1 cellular context compared by ENCODE assay signal in the genomic region with DNA sequence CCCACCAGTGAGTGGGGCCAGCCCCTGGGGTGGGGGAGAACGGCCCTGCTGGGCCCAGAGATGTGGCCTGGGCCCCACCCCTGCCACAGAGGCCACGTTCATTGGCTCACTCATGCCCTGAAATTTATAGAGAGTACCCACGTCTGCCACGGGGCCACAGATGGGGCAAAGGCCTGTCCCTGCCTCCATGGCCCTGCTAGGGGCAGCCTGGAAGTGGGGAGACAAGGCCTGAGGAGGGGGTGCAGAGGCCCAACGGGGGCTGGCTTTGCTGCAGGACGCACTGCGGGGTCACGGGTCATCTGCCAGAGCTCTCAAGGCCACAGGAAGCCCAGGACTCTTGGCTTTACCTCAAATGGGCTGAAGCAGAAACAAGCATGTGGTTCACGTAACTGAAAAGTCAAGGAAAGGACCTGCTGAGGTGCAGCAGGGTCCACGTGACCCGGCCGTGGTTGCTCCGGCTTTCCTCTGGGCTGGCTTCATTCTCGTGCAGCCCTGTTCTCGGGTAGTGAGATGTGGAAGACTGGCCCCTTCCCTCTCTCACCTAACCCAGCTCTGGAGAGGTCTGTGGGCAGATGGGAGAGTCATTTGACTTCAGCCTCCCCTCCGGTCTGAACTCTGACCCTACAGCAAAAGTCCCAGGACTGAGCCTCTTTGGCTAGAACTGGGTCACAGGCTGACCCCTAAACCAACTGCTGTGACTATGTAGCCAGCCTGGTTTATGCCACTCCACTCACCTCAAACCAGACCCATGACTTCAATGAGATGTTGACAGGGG.
A peak's percentile ranks its signal among the peaks of the same experiment; 100 is the strongest.
TF ChIP-seq lines count a peak whose summit lies in the region.

No MANE protein-coding gene starts in this region.

TF ChIP-seq in HepG2, 621 proteins besides CTCF, POLR2A, EP300 and RAD21 (continued from another document and continues in another):
- TF ChIP-seq, protein P1, sequence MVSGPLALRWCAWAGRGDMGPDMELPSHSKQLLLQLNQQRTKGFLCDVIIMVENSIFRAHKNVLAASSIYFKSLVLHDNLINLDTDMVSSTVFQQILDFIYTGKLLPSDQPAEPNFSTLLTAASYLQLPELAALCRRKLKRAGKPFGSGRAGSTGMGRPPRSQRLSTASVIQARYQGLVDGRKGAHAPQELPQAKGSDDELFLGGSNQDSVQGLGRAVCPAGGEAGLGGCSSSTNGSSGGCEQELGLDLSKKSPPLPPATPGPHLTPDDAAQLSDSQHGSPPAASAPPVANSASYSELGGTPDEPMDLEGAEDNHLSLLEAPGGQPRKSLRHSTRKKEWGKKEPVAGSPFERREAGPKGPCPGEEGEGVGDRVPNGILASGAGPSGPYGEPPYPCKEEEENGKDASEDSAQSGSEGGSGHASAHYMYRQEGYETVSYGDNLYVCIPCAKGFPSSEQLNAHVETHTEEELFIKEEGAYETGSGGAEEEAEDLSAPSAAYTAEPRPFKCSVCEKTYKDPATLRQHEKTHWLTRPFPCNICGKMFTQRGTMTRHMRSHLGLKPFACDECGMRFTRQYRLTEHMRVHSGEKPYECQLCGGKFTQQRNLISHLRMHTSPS (CRISPR knock-in tag; IDR thresholded peaks at IDR 0.05; ENCODE audit: low read depth) = no peak
- TF ChIP-seq ZNF788 (CRISPR knock-in tag; IDR thresholded peaks at IDR 0.05; ENCODE audit: borderline replicate concordance) (no peak), ZNF841 (CRISPR knock-in tag; IDR thresholded peaks at IDR 0.05; ENCODE audit: borderline replicate concordance) (no peak), KMT2B (CRISPR knock-in tag; IDR thresholded peaks at IDR 0.05) (no peak; the same call in 1 of the 2 replicates), ZSCAN31 (CRISPR knock-in tag; IDR thresholded peaks at IDR 0.05; ENCODE audit: low read depth) (no peak), TBL1XR1 (IDR thresholded peaks at IDR 0.05; ENCODE audit: borderline replicate concordance, low read length, partially characterized antibody) (no peak), RXRB (CRISPR knock-in tag; IDR thresholded peaks at IDR 0.05; ENCODE audit: borderline replicate concordance) (peak; percentile 59), ZNF629 (CRISPR knock-in tag; conservative IDR thresholded peaks at IDR 0.05) (peak; percentile 53; the same call in 1 of the 2 replicates), GPN1 (CRISPR knock-in tag; IDR thresholded peaks at IDR 0.05; ENCODE audit: borderline replicate concordance) (no peak), KDM6A (CRISPR knock-in tag; IDR thresholded peaks at IDR 0.05; ENCODE audit: low read depth) (no peak), HNF4A (CRISPR knock-in tag; IDR thresholded peaks at IDR 0.05) (peak; percentile 57; the same call in 1 of the 2 replicates), ZNF749 (CRISPR knock-in tag; IDR thresholded peaks at IDR 0.05; ENCODE audit: borderline replicate concordance) (no peak; the same call in 1 of the 2 replicates), MEIS1 (CRISPR knock-in tag; IDR thresholded peaks at IDR 0.05; ENCODE audit: borderline replicate concordance) (peak; percentile 44; the same call in 1 of the 2 replicates), SP140L (CRISPR knock-in tag; IDR thresholded peaks at IDR 0.05; ENCODE audit: borderline replicate concordance) (no peak), SRSF4 (IDR thresholded peaks at IDR 0.05; ENCODE audit: low read depth, low read length, poor library complexity, severe bottlenecking) (no peak), ZNF891 (CRISPR knock-in tag; IDR thresholded peaks at IDR 0.05) (no peak), HDAC2 (CRISPR knock-in tag; IDR thresholded peaks at IDR 0.05) (no peak; the same call in 1 of the 2 replicates), BRCA1 (CRISPR knock-in tag; IDR thresholded peaks at IDR 0.05) (no peak), RCOR2 (CRISPR knock-in tag; IDR thresholded peaks at IDR 0.05) (peak; percentile 22; the same call in 1 of the 2 replicates), MED13 (CRISPR knock-in tag; IDR thresholded peaks at IDR 0.05) (no peak), KDM5B (CRISPR knock-in tag; IDR thresholded peaks at IDR 0.05; ENCODE audit: borderline replicate concordance) (peak; percentile 87), SRY (CRISPR knock-in tag; IDR thresholded peaks at IDR 0.05) (no peak), ELF4 (CRISPR knock-in tag; IDR thresholded peaks at IDR 0.05; ENCODE audit: borderline replicate concordance) (no peak), ZNF614 (CRISPR knock-in tag; IDR thresholded peaks at IDR 0.05; ENCODE audit: borderline replicate concordance) (peak; percentile 17; the same call in 1 of the 2 replicates), SRSF1 (optimal IDR thresholded peaks at IDR 0.05; ENCODE audit: low read depth, low read length) (peak; percentile 16), ZNF670 (CRISPR knock-in tag; IDR thresholded peaks at IDR 0.05; ENCODE audit: borderline replicate concordance) (no peak), SALL2 (CRISPR knock-in tag; IDR thresholded peaks at IDR 0.05) (no peak), ZNF550 (CRISPR knock-in tag; IDR thresholded peaks at IDR 0.05; ENCODE audit: borderline replicate concordance) (0 out of 2 replicates have a peak, but pooled peaks have one; percentile 13), SMAD1 (CRISPR knock-in tag; IDR thresholded peaks at IDR 0.05; ENCODE audit: borderline replicate concordance, low read depth) (no peak), TAF1 (CRISPR knock-in tag; IDR thresholded peaks at IDR 0.05) (0 out of 2 replicates have a peak, but pooled peaks have one; percentile 32), NFE2L1 (CRISPR knock-in tag; IDR thresholded peaks at IDR 0.05; ENCODE audit: borderline replicate concordance) (no peak)
- TF ChIP-seq, protein P2, sequence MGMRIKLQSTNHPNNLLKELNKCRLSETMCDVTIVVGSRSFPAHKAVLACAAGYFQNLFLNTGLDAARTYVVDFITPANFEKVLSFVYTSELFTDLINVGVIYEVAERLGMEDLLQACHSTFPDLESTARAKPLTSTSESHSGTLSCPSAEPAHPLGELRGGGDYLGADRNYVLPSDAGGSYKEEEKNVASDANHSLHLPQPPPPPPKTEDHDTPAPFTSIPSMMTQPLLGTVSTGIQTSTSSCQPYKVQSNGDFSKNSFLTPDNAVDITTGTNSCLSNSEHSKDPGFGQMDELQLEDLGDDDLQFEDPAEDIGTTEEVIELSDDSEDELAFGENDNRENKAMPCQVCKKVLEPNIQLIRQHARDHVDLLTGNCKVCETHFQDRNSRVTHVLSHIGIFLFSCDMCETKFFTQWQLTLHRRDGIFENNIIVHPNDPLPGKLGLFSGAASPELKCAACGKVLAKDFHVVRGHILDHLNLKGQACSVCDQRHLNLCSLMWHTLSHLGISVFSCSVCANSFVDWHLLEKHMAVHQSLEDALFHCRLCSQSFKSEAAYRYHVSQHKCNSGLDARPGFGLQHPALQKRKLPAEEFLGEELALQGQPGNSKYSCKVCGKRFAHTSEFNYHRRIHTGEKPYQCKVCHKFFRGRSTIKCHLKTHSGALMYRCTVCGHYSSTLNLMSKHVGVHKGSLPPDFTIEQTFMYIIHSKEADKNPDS (CRISPR knock-in tag; IDR thresholded peaks at IDR 0.05) = 0 out of 2 replicates have a peak, but pooled peaks have one; percentile 73
- TF ChIP-seq, protein P3, sequence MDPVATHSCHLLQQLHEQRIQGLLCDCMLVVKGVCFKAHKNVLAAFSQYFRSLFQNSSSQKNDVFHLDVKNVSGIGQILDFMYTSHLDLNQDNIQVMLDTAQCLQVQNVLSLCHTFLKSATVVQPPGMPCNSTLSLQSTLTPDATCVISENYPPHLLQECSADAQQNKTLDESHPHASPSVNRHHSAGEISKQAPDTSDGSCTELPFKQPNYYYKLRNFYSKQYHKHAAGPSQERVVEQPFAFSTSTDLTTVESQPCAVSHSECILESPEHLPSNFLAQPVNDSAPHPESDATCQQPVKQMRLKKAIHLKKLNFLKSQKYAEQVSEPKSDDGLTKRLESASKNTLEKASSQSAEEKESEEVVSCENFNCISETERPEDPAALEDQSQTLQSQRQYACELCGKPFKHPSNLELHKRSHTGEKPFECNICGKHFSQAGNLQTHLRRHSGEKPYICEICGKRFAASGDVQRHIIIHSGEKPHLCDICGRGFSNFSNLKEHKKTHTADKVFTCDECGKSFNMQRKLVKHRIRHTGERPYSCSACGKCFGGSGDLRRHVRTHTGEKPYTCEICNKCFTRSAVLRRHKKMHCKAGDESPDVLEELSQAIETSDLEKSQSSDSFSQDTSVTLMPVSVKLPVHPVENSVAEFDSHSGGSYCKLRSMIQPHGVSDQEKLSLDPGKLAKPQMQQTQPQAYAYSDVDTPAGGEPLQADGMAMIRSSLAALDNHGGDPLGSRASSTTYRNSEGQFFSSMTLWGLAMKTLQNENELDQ (CRISPR knock-in tag; IDR thresholded peaks at IDR 0.05; ENCODE audit: borderline replicate concordance) = no peak
- TF ChIP-seq, protein P4, sequence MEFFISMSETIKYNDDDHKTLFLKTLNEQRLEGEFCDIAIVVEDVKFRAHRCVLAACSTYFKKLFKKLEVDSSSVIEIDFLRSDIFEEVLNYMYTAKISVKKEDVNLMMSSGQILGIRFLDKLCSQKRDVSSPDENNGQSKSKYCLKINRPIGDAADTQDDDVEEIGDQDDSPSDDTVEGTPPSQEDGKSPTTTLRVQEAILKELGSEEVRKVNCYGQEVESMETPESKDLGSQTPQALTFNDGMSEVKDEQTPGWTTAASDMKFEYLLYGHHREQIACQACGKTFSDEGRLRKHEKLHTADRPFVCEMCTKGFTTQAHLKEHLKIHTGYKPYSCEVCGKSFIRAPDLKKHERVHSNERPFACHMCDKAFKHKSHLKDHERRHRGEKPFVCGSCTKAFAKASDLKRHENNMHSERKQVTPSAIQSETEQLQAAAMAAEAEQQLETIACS (CRISPR knock-in tag; IDR thresholded peaks at IDR 0.05) = no peak
- TF ChIP-seq, protein P5, sequence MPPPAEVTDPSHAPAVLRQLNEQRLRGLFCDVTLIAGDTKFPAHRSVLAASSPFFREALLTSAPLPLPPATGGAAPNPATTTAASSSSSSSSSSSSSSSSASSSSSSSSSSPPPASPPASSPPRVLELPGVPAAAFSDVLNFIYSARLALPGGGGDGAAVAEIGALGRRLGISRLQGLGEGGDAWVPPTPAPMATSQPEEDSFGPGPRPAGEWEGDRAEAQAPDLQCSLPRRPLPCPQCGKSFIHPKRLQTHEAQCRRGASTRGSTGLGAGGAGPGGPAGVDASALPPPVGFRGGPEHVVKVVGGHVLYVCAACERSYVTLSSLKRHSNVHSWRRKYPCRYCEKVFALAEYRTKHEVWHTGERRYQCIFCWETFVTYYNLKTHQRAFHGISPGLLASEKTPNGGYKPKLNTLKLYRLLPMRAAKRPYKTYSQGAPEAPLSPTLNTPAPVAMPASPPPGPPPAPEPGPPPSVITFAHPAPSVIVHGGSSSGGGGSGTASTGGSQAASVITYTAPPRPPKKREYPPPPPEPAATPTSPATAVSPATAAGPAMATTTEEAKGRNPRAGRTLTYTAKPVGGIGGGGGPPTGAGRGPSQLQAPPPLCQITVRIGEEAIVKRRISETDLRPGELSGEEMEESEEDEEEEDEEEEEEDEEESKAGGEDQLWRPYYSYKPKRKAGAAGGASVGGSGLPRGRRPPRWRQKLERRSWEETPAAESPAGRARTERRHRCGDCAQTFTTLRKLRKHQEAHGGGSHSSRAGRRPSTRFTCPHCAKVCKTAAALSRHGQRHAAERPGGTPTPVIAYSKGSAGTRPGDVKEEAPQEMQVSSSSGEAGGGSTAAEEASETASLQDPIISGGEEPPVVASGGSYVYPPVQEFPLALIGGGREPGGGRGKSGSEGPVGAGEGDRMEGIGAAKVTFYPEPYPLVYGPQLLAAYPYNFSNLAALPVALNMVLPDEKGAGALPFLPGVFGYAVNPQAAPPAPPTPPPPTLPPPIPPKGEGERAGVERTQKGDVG (CRISPR knock-in tag; IDR thresholded peaks at IDR 0.05; ENCODE audit: borderline replicate concordance) = no peak
- TF ChIP-seq, protein P6, sequence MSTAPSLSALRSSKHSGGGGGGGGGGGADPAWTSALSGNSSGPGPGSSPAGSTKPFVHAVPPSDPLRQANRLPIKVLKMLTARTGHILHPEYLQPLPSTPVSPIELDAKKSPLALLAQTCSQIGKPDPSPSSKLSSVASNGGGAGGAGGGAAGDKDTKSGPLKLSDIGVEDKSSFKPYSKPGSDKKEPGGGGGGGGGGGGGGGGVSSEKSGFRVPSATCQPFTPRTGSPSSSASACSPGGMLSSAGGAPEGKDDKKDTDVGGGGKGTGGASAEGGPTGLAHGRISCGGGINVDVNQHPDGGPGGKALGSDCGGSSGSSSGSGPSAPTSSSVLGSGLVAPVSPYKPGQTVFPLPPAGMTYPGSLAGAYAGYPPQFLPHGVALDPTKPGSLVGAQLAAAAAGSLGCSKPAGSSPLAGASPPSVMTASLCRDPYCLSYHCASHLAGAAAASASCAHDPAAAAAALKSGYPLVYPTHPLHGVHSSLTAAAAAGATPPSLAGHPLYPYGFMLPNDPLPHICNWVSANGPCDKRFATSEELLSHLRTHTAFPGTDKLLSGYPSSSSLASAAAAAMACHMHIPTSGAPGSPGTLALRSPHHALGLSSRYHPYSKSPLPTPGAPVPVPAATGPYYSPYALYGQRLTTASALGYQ (CRISPR knock-in tag; IDR thresholded peaks at IDR 0.05) = no peak
- TF ChIP-seq, protein P7, sequence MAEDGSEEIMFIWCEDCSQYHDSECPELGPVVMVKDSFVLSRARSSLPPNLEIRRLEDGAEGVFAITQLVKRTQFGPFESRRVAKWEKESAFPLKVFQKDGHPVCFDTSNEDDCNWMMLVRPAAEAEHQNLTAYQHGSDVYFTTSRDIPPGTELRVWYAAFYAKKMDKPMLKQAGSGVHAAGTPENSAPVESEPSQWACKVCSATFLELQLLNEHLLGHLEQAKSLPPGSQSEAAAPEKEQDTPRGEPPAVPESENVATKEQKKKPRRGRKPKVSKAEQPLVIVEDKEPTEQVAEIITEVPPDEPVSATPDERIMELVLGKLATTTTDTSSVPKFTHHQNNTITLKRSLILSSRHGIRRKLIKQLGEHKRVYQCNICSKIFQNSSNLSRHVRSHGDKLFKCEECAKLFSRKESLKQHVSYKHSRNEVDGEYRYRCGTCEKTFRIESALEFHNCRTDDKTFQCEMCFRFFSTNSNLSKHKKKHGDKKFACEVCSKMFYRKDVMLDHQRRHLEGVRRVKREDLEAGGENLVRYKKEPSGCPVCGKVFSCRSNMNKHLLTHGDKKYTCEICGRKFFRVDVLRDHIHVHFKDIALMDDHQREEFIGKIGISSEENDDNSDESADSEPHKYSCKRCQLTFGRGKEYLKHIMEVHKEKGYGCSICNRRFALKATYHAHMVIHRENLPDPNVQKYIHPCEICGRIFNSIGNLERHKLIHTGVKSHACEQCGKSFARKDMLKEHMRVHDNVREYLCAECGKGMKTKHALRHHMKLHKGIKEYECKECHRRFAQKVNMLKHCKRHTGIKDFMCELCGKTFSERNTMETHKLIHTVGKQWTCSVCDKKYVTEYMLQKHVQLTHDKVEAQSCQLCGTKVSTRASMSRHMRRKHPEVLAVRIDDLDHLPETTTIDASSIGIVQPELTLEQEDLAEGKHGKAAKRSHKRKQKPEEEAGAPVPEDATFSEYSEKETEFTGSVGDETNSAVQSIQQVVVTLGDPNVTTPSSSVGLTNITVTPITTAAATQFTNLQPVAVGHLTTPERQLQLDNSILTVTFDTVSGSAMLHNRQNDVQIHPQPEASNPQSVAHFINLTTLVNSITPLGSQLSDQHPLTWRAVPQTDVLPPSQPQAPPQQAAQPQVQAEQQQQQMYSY (CRISPR knock-in tag; IDR thresholded peaks at IDR 0.05) = no peak
- TF ChIP-seq, protein P8, sequence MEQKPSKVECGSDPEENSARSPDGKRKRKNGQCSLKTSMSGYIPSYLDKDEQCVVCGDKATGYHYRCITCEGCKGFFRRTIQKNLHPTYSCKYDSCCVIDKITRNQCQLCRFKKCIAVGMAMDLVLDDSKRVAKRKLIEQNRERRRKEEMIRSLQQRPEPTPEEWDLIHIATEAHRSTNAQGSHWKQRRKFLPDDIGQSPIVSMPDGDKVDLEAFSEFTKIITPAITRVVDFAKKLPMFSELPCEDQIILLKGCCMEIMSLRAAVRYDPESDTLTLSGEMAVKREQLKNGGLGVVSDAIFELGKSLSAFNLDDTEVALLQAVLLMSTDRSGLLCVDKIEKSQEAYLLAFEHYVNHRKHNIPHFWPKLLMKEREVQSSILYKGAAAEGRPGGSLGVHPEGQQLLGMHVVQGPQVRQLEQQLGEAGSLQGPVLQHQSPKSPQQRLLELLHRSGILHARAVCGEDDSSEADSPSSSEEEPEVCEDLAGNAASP (CRISPR knock-in tag; IDR thresholded peaks at IDR 0.05; ENCODE audit: borderline replicate concordance) = 0 out of 2 replicates have a peak, but pooled peaks have one; percentile 13
